In the genomic region with DNA sequence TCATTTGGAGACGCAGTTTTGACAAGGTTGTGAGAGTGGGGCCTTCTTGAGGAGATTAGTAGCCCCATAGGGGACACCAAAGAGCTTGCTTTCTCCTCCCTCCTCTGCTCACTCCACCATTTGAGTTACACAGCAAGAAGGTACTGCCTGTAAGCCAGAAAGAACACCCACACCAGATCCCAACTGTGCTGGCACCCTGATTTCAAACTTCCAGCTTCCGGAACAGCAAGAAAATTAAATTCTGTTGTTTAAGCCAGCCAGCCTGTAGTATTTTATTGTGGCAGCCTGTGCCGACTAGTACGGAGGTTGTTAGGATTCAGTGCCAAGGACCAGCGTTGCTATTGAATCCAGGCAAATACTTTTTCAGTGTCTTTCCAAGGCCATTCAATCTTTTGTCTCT, we compare ENCODE assay signal across 21 cellular contexts.
DNase-seq lines count a peak whose midpoint lies in the region; ATAC-seq and TF ChIP-seq lines count a peak whose summit lies in the region.
"Had no signal": no experiment of that assay in that cellular context is flagged by ENCODE, and none has a peak within 500 bp of the region (broad histone marks: within the 10 kb centered on the region; RNA-seq: fewer than 3 reads in every experiment).

No MANE protein-coding gene starts in this region.

- peaks cover 15% of the 10 kb centered on the region for H3K9me3 Mint-ChIP-seq in activated T-helper 2 cell treated with anti-CD3 and anti-CD28 coated beads, Interferon-gamma antibody, Interleukin-2, Interleukin-4, amounts not matched to agents 10 μg/mL and 5 μg/mL and 100 μg/mL, durations not matched to agents 14 hours and 24 hours and 36 hours

- H3K18ac ChIP-seq in mesendoderm (ENCODE audit: low read length), result no peak overlapping the region

- H3K27me3 ChIP-seq in BLaER1 (no peaks in the 10 kb centered on the region), HL-60 (ENCODE audit: insufficient read depth, poor library complexity, severe bottlenecking) (no peaks in the 10 kb centered on the region), mesendoderm (ENCODE audit: insufficient read depth, low read length, poor library complexity) (no peaks in the 10 kb centered on the region)

- H3K27ac ChIP-seq in BLaER1, result no peak overlapping the region
- peak overlapping the region; percentile 44; the same call in 1 of the 2 replicates for H3K27ac ChIP-seq in HL-60 (replicated peaks)
- H3K27ac ChIP-seq in mesendoderm (ENCODE audit: low read depth, low read length), result no peak overlapping the region
- H3K27ac ChIP-seq: A549 had no signal

- H3K23ac ChIP-seq in mesendoderm (ENCODE audit: low read length), result no peak overlapping the region

- no peak overlapping the region for H2BK15ac ChIP-seq in mesendoderm (replicated peaks; ENCODE audit: low read depth)

- ATAC-seq in HG02938 (IDR thresholded peaks at IDR 0.05; ENCODE audit: unreplicated experiment), result no peak
- ATAC-seq in GM21423 (IDR thresholded peaks at IDR 0.05; ENCODE audit: unreplicated experiment), result no peak
- ATAC-seq in HG03439 (IDR thresholded peaks at IDR 0.05; ENCODE audit: unreplicated experiment), result no peak
- ATAC-seq: A549, GM12878 had no signal

- intact Hi-C loops in activated T-helper 2 cell treated with anti-CD3 and anti-CD28 coated beads, Interferon-gamma antibody, Interleukin-2, Interleukin-4, amounts not matched to agents 10 μg/mL and 5 μg/mL and 100 μg/mL, durations not matched to agents 14 hours and 24 hours and 36 hours (cut with micrococcal nuclease), result no loop called here

- H3K4me1 ChIP-seq in BLaER1 (peaks cover 9% of the 10 kb centered on the region), mesendoderm (ENCODE audit: control insufficient read depth, low read depth, low read length) (no peaks in the 10 kb centered on the region)
- H3K4me1 ChIP-seq: A549 had no signal

- no peak overlapping the region for H4K8ac ChIP-seq in mesendoderm (ENCODE audit: low read depth, low read length)

- H3K4ac ChIP-seq in mesendoderm (ENCODE audit: low read depth, low read length), result peak overlapping the region; percentile 36

- no peak overlapping the region for H2AK5ac ChIP-seq in mesendoderm (ENCODE audit: low read length)

- no peaks in the 10 kb centered on the region for H3K36me3 ChIP-seq in BLaER1
- no peaks in the 10 kb centered on the region for H3K36me3 ChIP-seq in mesendoderm (ENCODE audit: control insufficient read depth, insufficient read depth, low read length)

- no peak overlapping the region for H3K9ac ChIP-seq in BLaER1
- H3K9ac ChIP-seq in mesendoderm (ENCODE audit: low read length), result no peak overlapping the region

- no peak overlapping the region for H3K56ac ChIP-seq in mesendoderm (ENCODE audit: low read length)

- H2BK120ac ChIP-seq in mesendoderm (ENCODE audit: low read depth, low read length), result no peak overlapping the region

- H3K36me3 Mint-ChIP-seq in activated T-helper 2 cell treated with anti-CD3 and anti-CD28 coated beads, Interferon-gamma antibody, Interleukin-2, Interleukin-4, amounts not matched to agents 10 μg/mL and 5 μg/mL and 100 μg/mL, durations not matched to agents 14 hours and 24 hours and 36 hours (ENCODE audit: low read depth), result no peaks in the 10 kb centered on the region
- H3K36me3 Mint-ChIP-seq: CD14-positive monocyte; CD8-positive, alpha-beta memory T cell had no signal

- TF ChIP-seq CTCF in HL-60 (IDR thresholded peaks at IDR 0.05; ENCODE audit: insufficient read depth, low read length), result no peak

- no CpG with 5 or more reads among the region's 5 CpGs for WGBS in mesendoderm (ENCODE audit: extremely low coverage, insufficient coverage, low lambda C conversion rate)

- DNase-seq in HL-60 (ENCODE audit: low read depth in 1 of 2, low spot score in 1 of 2), result no peak
- no peak for DNase-seq in mesendoderm
- no peak for DNase-seq in activated T-helper 2 cell treated with anti-CD3 and anti-CD28 coated beads, Interferon-gamma antibody, Interleukin-2, Interleukin-4, amounts not matched to agents 10 μg/mL and 5 μg/mL and 100 μg/mL, durations not matched to agents 14 hours and 24 hours and 36 hours (ENCODE audit: low spot score)
- DNase-seq: 8988T; ACHN; AML-193; CD4-positive, alpha-beta T cell; CD8-positive, alpha-beta memory T cell; DMS 273 treated with DMSO at 0.1 percent for 48 hours; DMS79; EL; GDM1; H7; HCEC 1CT had no signal

- H3K79me1 ChIP-seq in mesendoderm (ENCODE audit: low read length), result no peaks in the 10 kb centered on the region

- H4K5ac ChIP-seq in mesendoderm (ENCODE audit: low read length), result no peak overlapping the region

- H4K20me1 ChIP-seq in BLaER1, result no peaks in the 10 kb centered on the region

- no peak overlapping the region for H3K4me3 Mint-ChIP-seq in activated T-helper 2 cell treated with anti-CD3 and anti-CD28 coated beads, Interferon-gamma antibody, Interleukin-2, Interleukin-4, amounts not matched to agents 10 μg/mL and 5 μg/mL and 100 μg/mL, durations not matched to agents 14 hours and 24 hours and 36 hours (ENCODE audit: low read depth)
- H3K4me3 Mint-ChIP-seq: CD14-positive monocyte; CD4-positive, alpha-beta T cell; CD8-positive, alpha-beta memory T cell had no signal

- H3K4me1 Mint-ChIP-seq in activated T-helper 2 cell treated with anti-CD3 and anti-CD28 coated beads, Interferon-gamma antibody, Interleukin-2, Interleukin-4, amounts not matched to agents 10 μg/mL and 5 μg/mL and 100 μg/mL, durations not matched to agents 14 hours and 24 hours and 36 hours (ENCODE audit: low read depth), result peaks cover 1% of the 10 kb centered on the region
- H3K4me1 Mint-ChIP-seq: CD8-positive, alpha-beta memory T cell had no signal

- no peaks in the 10 kb centered on the region; the same call in 1 of the 2 replicates for H3K9me3 ChIP-seq in BLaER1
- H3K9me3 ChIP-seq: A549 had no signal

- H3K4me3 ChIP-seq in BLaER1 (no peak overlapping the region), HL-60 (replicated peaks; ENCODE audit: insufficient read depth, low read length) (no peak overlapping the region), mesendoderm (ENCODE audit: low read length) (no peak overlapping the region)
- H3K4me3 ChIP-seq: A549, GM12878 had no signal

- H3K27me3 Mint-ChIP-seq in activated T-helper 2 cell treated with anti-CD3 and anti-CD28 coated beads, Interferon-gamma antibody, Interleukin-2, Interleukin-4, amounts not matched to agents 10 μg/mL and 5 μg/mL and 100 μg/mL, durations not matched to agents 14 hours and 24 hours and 36 hours (ENCODE audit: low read depth), result no peaks in the 10 kb centered on the region
- H3K27me3 Mint-ChIP-seq: CD4-positive, alpha-beta T cell; CD8-positive, alpha-beta memory T cell had no signal

- no peak overlapping the region for H3K27ac Mint-ChIP-seq in activated T-helper 2 cell treated with anti-CD3 and anti-CD28 coated beads, Interferon-gamma antibody, Interleukin-2, Interleukin-4, amounts not matched to agents 10 μg/mL and 5 μg/mL and 100 μg/mL, durations not matched to agents 14 hours and 24 hours and 36 hours
- H3K27ac Mint-ChIP-seq: CD14-positive monocyte; CD4-positive, alpha-beta T cell; CD8-positive, alpha-beta memory T cell had no signal

- peak overlapping the region; percentile 37 for H3K4me2 ChIP-seq in BLaER1
- no peak overlapping the region for H3K4me2 ChIP-seq in mesendoderm (ENCODE audit: low read length)
- H3K4me2 ChIP-seq: A549 had no signal

- H3K79me2 ChIP-seq in mesendoderm (ENCODE audit: control insufficient read depth, insufficient read depth, low read length), result no peaks in the 10 kb centered on the region

- no peak overlapping the region for H2BK5ac ChIP-seq in mesendoderm (ENCODE audit: low read length)
